7 cellular contexts compared by ENCODE assay signal in the genomic region with DNA sequence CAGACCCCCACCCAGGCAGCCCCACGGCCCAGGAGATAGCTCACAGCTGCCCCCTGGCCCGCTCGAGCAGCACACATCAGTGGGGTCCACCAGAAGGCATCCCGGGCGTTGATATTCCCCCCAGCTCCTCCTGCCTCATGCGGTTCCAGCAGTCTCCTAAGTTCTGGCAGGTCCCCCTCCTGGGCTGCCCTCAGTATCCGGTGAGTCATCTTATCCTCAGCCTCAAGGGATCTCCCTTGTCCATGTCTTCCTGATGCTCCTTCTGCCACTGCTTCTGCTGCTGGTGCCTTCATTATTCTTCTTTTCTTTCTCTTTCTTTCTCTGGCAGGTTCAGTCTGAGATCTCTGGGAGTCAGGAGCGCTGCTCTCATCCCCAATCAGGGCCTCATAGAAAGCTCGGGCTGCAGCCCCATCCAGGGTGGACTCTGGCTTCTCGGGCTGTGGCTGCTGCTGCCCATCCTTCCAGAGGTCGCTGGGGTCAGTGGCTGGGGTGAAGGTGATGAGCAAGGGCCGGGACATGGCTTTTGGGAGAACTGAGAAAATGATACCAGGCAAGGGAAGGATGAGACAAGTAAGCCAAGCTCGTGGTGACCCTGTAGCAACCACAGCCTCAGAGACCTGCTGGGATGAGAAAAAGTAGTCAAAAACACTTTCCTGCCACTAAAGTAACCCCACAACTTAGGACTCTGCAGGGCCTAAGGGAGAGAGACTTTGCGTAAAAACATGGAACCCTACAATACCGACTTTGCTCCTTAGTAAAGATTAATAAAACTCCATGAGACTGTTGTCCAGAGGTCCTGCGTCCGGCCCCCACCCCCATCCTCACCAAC. TPM values are rescaled to one million over a fixed set of nuclear protein-coding genes. Genes with fewer than 3 reads are reported as not detected.
A peak's percentile ranks its signal among the peaks of the same experiment; 100 is the strongest.
DNase-seq lines count a peak whose midpoint lies in the region; ATAC-seq and TF ChIP-seq lines count a peak whose summit lies in the region.

No MANE protein-coding gene starts in this region.

- H3K36me3 ChIP-seq in mammary epithelial cell (ENCODE audit: insufficient read depth, low read length) (peaks cover 17% of the 10 kb centered on the region), lower lobe of right lung (peaks cover 45% of the 10 kb centered on the region), transverse colon (peaks cover 0 to 28% (median 9%) of the 10 kb centered on the region in 4 donors)

- H3K4me2 ChIP-seq in mammary epithelial cell (ENCODE audit: insufficient read depth, low read depth, low read length), result peak overlapping the region; percentile 97

- in situ Hi-C loops in mammary epithelial cell (cut with MboI; ENCODE audit: low sequenced_read_pairs in 2 of 2) (no loop called here), transverse colon (cut with MboI; ENCODE audit: low pct_ligation_motif_present in 1 of 4, low pct_unique_long_range_greater_than_20kb in 1 of 4, low sequenced_read_pairs in 3 of 4) (no loop called here)

- H3K27ac ChIP-seq in mammary epithelial cell (ENCODE audit: insufficient read depth, low read depth, low read length) (peak overlapping the region; percentile 91), lower lobe of right lung (peak overlapping the region; percentile 91), transverse colon (peak overlapping the region; percentile 93 to 99 (median 98))

- H3K27me3 ChIP-seq in mammary epithelial cell (ENCODE audit: insufficient read depth, low read length) (no peaks in the 10 kb centered on the region), lower lobe of right lung (ENCODE audit: low read depth) (no peaks in the 10 kb centered on the region), transverse colon (no peaks in the 10 kb centered on the region)

- dilution Hi-C loops in mammary epithelial cell (cut with HindIII; ENCODE audit: low sequenced_read_pairs), result no loop called here

- H2AFZ ChIP-seq in mammary epithelial cell (ENCODE audit: low read depth, low read length), result peak overlapping the region; percentile 84

- peak overlapping the region; percentile 91 for H3K4me3 ChIP-seq in GM08714 (ENCODE audit: low read length)
- peak overlapping the region; percentile 76 to 86 (median 85) for H3K4me3 ChIP-seq in mammary epithelial cell (replicated peaks in 1 of 3; ENCODE audit: insufficient read depth in 1 of 3, low read depth in 2 of 3, low read length in 3 of 3)
- H3K4me3 ChIP-seq in lower lobe of right lung, result peak overlapping the region; percentile 78
- H3K4me3 ChIP-seq in transverse colon, result peak overlapping the region; percentile 43 to 96 (median 84)

- peaks cover 81% of the 10 kb centered on the region for H3K79me2 ChIP-seq in mammary epithelial cell (ENCODE audit: insufficient read depth, low read length)

- TF ChIP-seq POLR2A in transverse colon (IDR thresholded peaks at IDR 0.05), result no peak

- H3K4me1 ChIP-seq in mammary epithelial cell (ENCODE audit: insufficient read depth, low read length), result peaks cover 30% of the 10 kb centered on the region
- H3K4me1 ChIP-seq in lower lobe of right lung, result peaks cover 59% of the 10 kb centered on the region
- H3K4me1 ChIP-seq in transverse colon, result peaks cover 27 to 62% (median 38%) of the 10 kb centered on the region in 4 donors

- TF ChIP-seq CTCF in mammary epithelial cell (conservative IDR thresholded peaks at IDR 0.05 in 1 of 2, IDR thresholded peaks at IDR 0.05 in 1 of 2; ENCODE audit: extremely low read depth in 1 of 2, insufficient read depth in 1 of 2, low read depth in 1 of 2, low read length in 2 of 2) (no peak), lower lobe of right lung (IDR thresholded peaks at IDR 0.05) (no peak), transverse colon (IDR thresholded peaks at IDR 0.05) (no peak)

- H3K9ac ChIP-seq in mammary epithelial cell (ENCODE audit: insufficient read depth, low read length), result peak overlapping the region; percentile 88

- DNase-seq in NCI-H82 (lab: John Stamatoyannopoulos, UW), result peak; percentile 61
- DNase-seq in mammary epithelial cell, result peak; percentile 76
- no peak for DNase-seq in lower lobe of right lung
- DNase-seq in transverse colon, result peak; percentile 29
- no peak for DNase-seq in activated CD4-positive, CD25-positive, alpha-beta regulatory T cell treated with anti-CD3 and anti-CD28 coated beads, Interleukin-2, amount 50 U/mL, for 72 hours

- H3K9me3 ChIP-seq in mammary epithelial cell (replicated peaks; ENCODE audit: insufficient read depth, low read length) (no peaks in the 10 kb centered on the region), lower lobe of right lung (no peaks in the 10 kb centered on the region), transverse colon (no peaks in the 10 kb centered on the region)

- intact Hi-C loops in mammary epithelial cell (cut with micrococcal nuclease), result loop anchor here (1.0 kb wide), 1 partner anchor 12 kb away; the partner anchor contains the start of gene BAG6
- intact Hi-C loops in lower lobe of right lung (cut with DNase I), result no loop called here
- intact Hi-C loops in transverse colon (cut with DNase I; ENCODE audit: low total_unique reads), result no loop called here

- WGBS in mammary epithelial cell (ENCODE audit: low coverage, missing lambda C conversion rate), result 6% methylated on average over 17 of the region's 17 CpGs
- WGBS in transverse colon (ENCODE audit: low coverage in 1 of 2), 2 donors, result 4 to 31% methylated on average over 5 to 17 of the region's 17 CpGs

- H4K20me1 ChIP-seq in mammary epithelial cell (ENCODE audit: insufficient read depth, low read length), result no peaks in the 10 kb centered on the region

- TF ChIP-seq EP300 in transverse colon (IDR thresholded peaks at IDR 0.05; ENCODE audit: low read depth), result no peak

- CTCF ChIA-PET in mammary epithelial cell (lab: Charles Lee; ENCODE audit: low non-redundant PET), result no interaction called here

- no TSS peak for BruUV-seq in mammary epithelial cell (replicated peaks; lab: Mats Ljungman, UMichigan)

- ATAC-seq in lower lobe of right lung (no peak), GM19463 (IDR thresholded peaks at IDR 0.05; ENCODE audit: unreplicated experiment) (no peak)

RNA-seq across cellular contexts. Expression of gene GPANK1, which starts 0.6 kb away (rescaled TPM):
- total RNA-seq in mammary epithelial cell (10 to 100 TPM in 1 of 2 donors, 1 to 10 TPM in 1; 8.3 to 13.3 TPM), lower lobe of right lung (15.4 TPM), transverse colon (10 to 100 TPM in 3 of 4 donors, 1 to 10 TPM in 1; 2.4 to 32.9 (median 23.2) TPM)
- 15.1 TPM for polyA plus RNA-seq in mammary epithelial cell
- polyA minus RNA-seq in mammary epithelial cell, result 4.3 TPM

RNA-seq across cellular contexts. Expression of gene CSNK2B, which starts 1.7 kb away (rescaled TPM):
- total RNA-seq in mammary epithelial cell (100 to 1,000 TPM; 135 to 186 TPM), lower lobe of right lung (117 TPM), transverse colon (100 to 1,000 TPM; 182 to 231 (median 210) TPM)
- polyA plus RNA-seq in mammary epithelial cell, result 123 TPM
- polyA minus RNA-seq in mammary epithelial cell, result 317 TPM

RNA-seq across cellular contexts. Expression of gene C6orf47, which starts 3.6 kb away (rescaled TPM):
- total RNA-seq in mammary epithelial cell, result 10 to 100 TPM; 16.5 to 17.0 TPM
- 8.5 TPM for polyA plus RNA-seq in mammary epithelial cell
- 14.2 TPM for polyA minus RNA-seq in mammary epithelial cell
- 24.7 TPM for total RNA-seq in lower lobe of right lung
- 10 to 100 TPM; 18.7 to 45.7 (median 25.2) TPM for total RNA-seq in transverse colon

RNA-seq across cellular contexts. Expression of gene LY6G5B, which starts 5.6 kb away (rescaled TPM):
- total RNA-seq in mammary epithelial cell, result 10 to 100 TPM in 1 of 2 donors, 1 to 10 TPM in 1; 2.8 to 12.8 TPM
- 3.0 TPM for polyA plus RNA-seq in mammary epithelial cell
- 5.8 TPM for polyA minus RNA-seq in mammary epithelial cell
- 11.0 TPM for total RNA-seq in lower lobe of right lung
- total RNA-seq in transverse colon, result 10 to 100 TPM in 2 of 4 donors, 1 to 10 TPM in 2; 2.4 to 21.3 (median 10.3) TPM

RNA-seq across cellular contexts. Expression of gene APOM, which starts 8.5 kb away (rescaled TPM):
- total RNA-seq in mammary epithelial cell (1 to 10 TPM in 1 of 2 donors, under 1 TPM in 1; 0.50 to 1.8 TPM), lower lobe of right lung (1.6 TPM), transverse colon (1 to 10 TPM in 2 of 4 donors, not detected in 2; 2.2 to 5.5 TPM)
- 3.5 TPM for polyA plus RNA-seq in mammary epithelial cell
- polyA minus RNA-seq in mammary epithelial cell, result not detected

Comparison
In these comparisons a context has a peak if more than half of its experiments do, and no peak if none do; other contexts are left out.
1. DNase-seq: peak in NCI-H82 (single experiment), mammary epithelial cell (single experiment) and transverse colon (single experiment); none in lower lobe of right lung (single experiment) and activated CD4-positive, CD25-positive, alpha-beta regulatory T cell treated with anti-CD3 and anti-CD28 coated beads, Interleukin-2, amount 50 U/mL, for 72 hours (single experiment).
2. Peak in every context shown above with its lines, with median percentiles within 50 percentile points of each other: H3K4me3 ChIP-seq and H3K27ac ChIP-seq.